11 cellular contexts compared by ENCODE assay signal in genomic region chr10:28375399-28376354, GRCh38.
DNase-seq lines count a peak whose midpoint lies in the region; ATAC-seq, FAIRE-seq and TF ChIP-seq lines count a peak whose summit lies in the region.
"Had no signal": no experiment of that assay in that cellular context is flagged by ENCODE, and none has a peak within 500 bp of the region (broad histone marks: within the 10 kb centered on the region; RNA-seq: fewer than 3 reads in every experiment).

No MANE protein-coding gene starts in this region.

- WGBS in mesenchymal stem cell = 66% methylated on average over 9 of the region's 10 CpGs

- POLR2A ChIA-PET in AG04449 (lab: Yijun Ruan, JAX) = no interaction called here
- POLR2A ChIA-PET in HEK293 (lab: Yijun Ruan, JAX) = no interaction called here

- H4K8ac ChIP-seq in mesenchymal stem cell (ENCODE audit: low read length) = no peak overlapping the region

- no peak overlapping the region for H3K23ac ChIP-seq in mesenchymal stem cell (ENCODE audit: low read length in 2 of 2)

- no peak overlapping the region for H2AK5ac ChIP-seq in mesenchymal stem cell (ENCODE audit: low read length, severe bottlenecking)

- ATAC-seq in activated T-cell treated with anti-CD3 and anti-CD28 coated beads, Interleukin-2, amount 50 U/mL, for 4 hours = no peak
- no peak for ATAC-seq in GM18867 (IDR thresholded peaks at IDR 0.05; ENCODE audit: unreplicated experiment)

- no peak overlapping the region for H2BK12ac ChIP-seq in mesenchymal stem cell (ENCODE audit: low read length in 2 of 2)

- no peak overlapping the region for H3K4ac ChIP-seq in mesenchymal stem cell (ENCODE audit: low read depth in 1 of 2, low read length in 2 of 2)

- CTCF ChIA-PET in AG04449 (lab: Yijun Ruan, JAX) (interaction anchor here (1.2 to 2.0 kb wide), 2 partner anchors 18 to 125 kb away, joined by 4 to 9 read pairs; no protein-coding TSS in a partner anchor), HEK293 (lab: Yijun Ruan, JAX) (interaction anchor here (1.2 to 1.4 kb wide), 2 partner anchors 18 kb away, joined by 4 read pairs; no protein-coding TSS in a partner anchor)

- H2BK15ac ChIP-seq in mesenchymal stem cell (ENCODE audit: low read depth, poor library complexity, severe bottlenecking) = no peak overlapping the region

- no peak overlapping the region for H3K18ac ChIP-seq in mesenchymal stem cell (ENCODE audit: low read depth in 1 of 2, low read length in 2 of 2)

- H3K4me2 ChIP-seq in mesenchymal stem cell (ENCODE audit: low read length, poor library complexity, severe bottlenecking) = no peak overlapping the region

- TF ChIP-seq CTCF in AG04449 (IDR thresholded peaks at IDR 0.05; ENCODE audit: insufficient read depth, low read length, missing control alignments) (no peak), HEK293 (tag by site-specific recombination; IDR thresholded peaks at IDR 0.05) (no peak), bronchial epithelial cell (IDR thresholded peaks at IDR 0.05; ENCODE audit: insufficient read depth, low read length, severe bottlenecking) (no peak)

- H3K27me3 Mint-ChIP-seq in activated T-cell treated with anti-CD3 and anti-CD28 coated beads, Interleukin-2, amount 50 U/mL, for 4 hours (ENCODE audit: low read depth) = no peaks in the 10 kb centered on the region
- H3K27me3 Mint-ChIP-seq: activated B cell treated with CpG ODN at 0.5 μM for 24 hours had no signal

- H2AFZ ChIP-seq in mesenchymal stem cell (ENCODE audit: low read depth, low read length) = no peak overlapping the region

- no peak overlapping the region for H2BK120ac ChIP-seq in mesenchymal stem cell (ENCODE audit: low read depth, low read length)

- H4K91ac ChIP-seq in mesenchymal stem cell (ENCODE audit: low read length) = no peak overlapping the region

- no peaks in the 10 kb centered on the region for H3K9me3 ChIP-seq in HEK293 (ENCODE audit: control insufficient read depth, insufficient read depth, low read depth, low read length)
- H3K9me3 ChIP-seq in mesenchymal stem cell (ENCODE audit: control insufficient read depth, low read length) = no peaks in the 10 kb centered on the region
- H3K9me3 ChIP-seq in SJCRH30 (replicated peaks) = no peaks in the 10 kb centered on the region

- H3K14ac ChIP-seq in mesenchymal stem cell (ENCODE audit: low read length in 2 of 2) = no peak overlapping the region

- H3K4me3 ChIP-seq in AG04449 (ENCODE audit: low read depth, low read length) (no peak overlapping the region), HEK293 (ENCODE audit: low read depth, low read length) (no peak overlapping the region), bronchial epithelial cell (ENCODE audit: low read depth, low read length) (no peak overlapping the region), mesenchymal stem cell (ENCODE audit: insufficient read depth in 1 of 2, low read depth in 1 of 2, low read length in 2 of 2) (no peak overlapping the region), SJCRH30 (no peak overlapping the region)

- FAIRE-seq in bronchial epithelial cell (lab: Jason Lieb, UNC) = no peak

- H3K4me1 ChIP-seq in HEK293 (ENCODE audit: control insufficient read depth, insufficient read depth, low read length) (peaks cover 3% of the 10 kb centered on the region), mesenchymal stem cell (ENCODE audit: control insufficient read depth, insufficient read depth, low read depth, low read length) (no peaks in the 10 kb centered on the region), SJCRH30 (no peaks in the 10 kb centered on the region)

- H3K9me3 Mint-ChIP-seq in activated T-cell treated with anti-CD3 and anti-CD28 coated beads, Interleukin-2, amount 50 U/mL, for 4 hours = peaks cover 2% of the 10 kb centered on the region
- H3K9me3 Mint-ChIP-seq: activated B cell treated with CpG ODN at 0.5 μM for 24 hours had no signal

- H3K9ac ChIP-seq in mesenchymal stem cell (ENCODE audit: low read length) = no peak overlapping the region

- H3K27ac ChIP-seq in HEK293 (ENCODE audit: extremely low read depth, low read depth, low read length) (no peak overlapping the region), mesenchymal stem cell (ENCODE audit: low read length, poor library complexity, severe bottlenecking) (no peak overlapping the region), SJCRH30 (no peak overlapping the region)

- H3K27me3 ChIP-seq in bronchial epithelial cell (ENCODE audit: control insufficient read depth, insufficient read depth, low read length) (no peaks in the 10 kb centered on the region), mesenchymal stem cell (ENCODE audit: control insufficient read depth in 1 of 2, insufficient read depth in 1 of 2, low read length in 2 of 2) (peaks cover 0 to 12% of the 10 kb centered on the region in 2 experiments), SJCRH30 (no peaks in the 10 kb centered on the region)

- H3K79me1 ChIP-seq in mesenchymal stem cell (replicated peaks; ENCODE audit: low read length, poor library complexity, severe bottlenecking) = no peaks in the 10 kb centered on the region

- H3K36me3 ChIP-seq in HEK293 (ENCODE audit: control insufficient read depth in 2 of 2, insufficient read depth in 1 of 2, low read length in 2 of 2) (no peaks in the 10 kb centered on the region), bronchial epithelial cell (ENCODE audit: control insufficient read depth, insufficient read depth, low read length) (no peaks in the 10 kb centered on the region), mesenchymal stem cell (ENCODE audit: control insufficient read depth in 1 of 2, insufficient read depth in 2 of 2, low read depth in 1 of 2, low read length in 2 of 2) (no peaks in the 10 kb centered on the region), SJCRH30 (no peaks in the 10 kb centered on the region)

- DNase-seq in AG04449 (ENCODE audit: low read depth, low spot score) = peak; percentile 41
- DNase-seq in bronchial epithelial cell (ENCODE audit: low read depth) = peak; percentile 94
- DNase-seq in mesenchymal stem cell = peak; percentile 17
- no peak for DNase-seq in SJCRH30
- no peak for DNase-seq in NCI-H748 treated with DMSO at 0.1 percent for 48 hours (lab: John Stamatoyannopoulos, UW)
- no peak for DNase-seq in activated T-cell treated with anti-CD3 and anti-CD28 coated beads, Interleukin-2, amount 50 U/mL, for 4 hours
- DNase-seq: activated B cell treated with CpG ODN at 0.5 μM for 24 hours; activated naive CD4-positive, alpha-beta T cell treated with Interleukin-2 at 50 U/mL for 16 hours; stimulated activated naive CD4-positive, alpha-beta T cell treated with Interleukin-2 at 50 U/mL for 16 hours had no signal

- no peaks in the 10 kb centered on the region for H3K36me3 Mint-ChIP-seq in activated T-cell treated with anti-CD3 and anti-CD28 coated beads, Interleukin-2, amount 50 U/mL, for 4 hours (ENCODE audit: insufficient read depth)

- H2BK5ac ChIP-seq in mesenchymal stem cell (ENCODE audit: low read depth, low read length, poor library complexity, severe bottlenecking) = no peak overlapping the region

- H3K4me3 Mint-ChIP-seq in activated T-cell treated with anti-CD3 and anti-CD28 coated beads, Interleukin-2, amount 50 U/mL, for 4 hours = no peak overlapping the region
- H3K4me3 Mint-ChIP-seq: activated B cell treated with CpG ODN at 0.5 μM for 24 hours had no signal

- H3K4me1 Mint-ChIP-seq in activated T-cell treated with anti-CD3 and anti-CD28 coated beads, Interleukin-2, amount 50 U/mL, for 4 hours (ENCODE audit: low read depth) = peaks cover 13% of the 10 kb centered on the region
- H3K4me1 Mint-ChIP-seq: activated B cell treated with CpG ODN at 0.5 μM for 24 hours had no signal

TF ChIP-seq in HEK293, 187 proteins besides CTCF, POLR2A, EP300 and RAD21 (continues in another document):
- TF ChIP-seq ZNF24 (tag by site-specific recombination; IDR thresholded peaks at IDR 0.05) = no peak
- TF ChIP-seq SP3 (tag by site-specific recombination; IDR thresholded peaks at IDR 0.05) = no peak
- TF ChIP-seq PRDM6 (tag by site-specific recombination; IDR thresholded peaks at IDR 0.05) = peak; percentile 27; the same call in 1 of the 2 replicates
- TF ChIP-seq TRIM28 (IDR thresholded peaks at IDR 0.05; ENCODE audit: borderline replicate concordance, low read length) = no peak
- no peak for TF ChIP-seq BCL11A (tag by site-specific recombination; IDR thresholded peaks at IDR 0.05; ENCODE audit: low read depth)
- no peak for TF ChIP-seq ZNF791 (tag by site-specific recombination; IDR thresholded peaks at IDR 0.05)
- no peak for TF ChIP-seq ZNF501 (tag by site-specific recombination; IDR thresholded peaks at IDR 0.05)
- no peak for TF ChIP-seq ZNF140 (tag by site-specific recombination; IDR thresholded peaks at IDR 0.05)
- TF ChIP-seq ZNF785 (tag by site-specific recombination; IDR thresholded peaks at IDR 0.05) = no peak
- TF ChIP-seq ZFHX2 (tag by site-specific recombination; conservative IDR thresholded peaks at IDR 0.05) = no peak

Comparison
In these comparisons a context has a peak if more than half of its experiments do, and no peak if none do; other contexts are left out.
1. DNase-seq: peak in AG04449 (single experiment), bronchial epithelial cell (single experiment) and mesenchymal stem cell (single experiment); none in SJCRH30 (0 of 2), NCI-H748 treated with DMSO at 0.1 percent for 48 hours (single experiment) and activated T-cell treated with anti-CD3 and anti-CD28 coated beads, Interleukin-2, amount 50 U/mL, for 4 hours (single experiment).